ENCODE assay signal across 2 cellular contexts in genomic region chr4:2054217-2054616, GRCh38.
A peak's percentile ranks its signal among the peaks of the same experiment; 100 is the strongest.
TF ChIP-seq lines count a peak whose summit lies in the region.

No MANE protein-coding gene starts in this region.

TF ChIP-seq in K562, 482 proteins besides CTCF, POLR2A, EP300 and RAD21:
- TF ChIP-seq CHD2 (IDR thresholded peaks at IDR 0.05; ENCODE audit: low read depth, low read length) (peak; percentile 83), IRF1 (CRISPR knock-in tag; IDR thresholded peaks at IDR 0.05; ENCODE audit: borderline replicate concordance) (no peak)

TF ChIP-seq in SK-N-SH treated with all-trans-retinoic acid at 6 μM for 48 hours, 23 proteins besides CTCF, POLR2A, EP300 and RAD21:
- no peak for TF ChIP-seq POU6F1 (CRISPR knock-in tag; IDR thresholded peaks at IDR 0.05; ENCODE audit: borderline replicate concordance, low read depth)
- no peak for TF ChIP-seq ZFP30 (CRISPR knock-in tag; IDR thresholded peaks at IDR 0.05)
- TF ChIP-seq SNAI2 (CRISPR knock-in tag; IDR thresholded peaks at IDR 0.05) = no peak
- TF ChIP-seq ESRRG (CRISPR knock-in tag; IDR thresholded peaks at IDR 0.05) = no peak
- TF ChIP-seq ZNF70 (CRISPR knock-in tag; IDR thresholded peaks at IDR 0.05) = no peak
- no peak for TF ChIP-seq BACH2 (CRISPR knock-in tag; IDR thresholded peaks at IDR 0.05; ENCODE audit: borderline replicate concordance)
- TF ChIP-seq CREB5 (CRISPR knock-in tag; IDR thresholded peaks at IDR 0.05; ENCODE audit: low read depth) = no peak
- no peak for TF ChIP-seq OSR1 (CRISPR knock-in tag; IDR thresholded peaks at IDR 0.05)
- TF ChIP-seq TCF4 (CRISPR knock-in tag; IDR thresholded peaks at IDR 0.05; ENCODE audit: borderline replicate concordance) = no peak
- TF ChIP-seq CSRNP3 (CRISPR knock-in tag; IDR thresholded peaks at IDR 0.05) = no peak
- no peak for TF ChIP-seq ZFP3 (CRISPR knock-in tag; IDR thresholded peaks at IDR 0.05)
- TF ChIP-seq ZNF565 (CRISPR knock-in tag; conservative IDR thresholded peaks at IDR 0.05; ENCODE audit: low read depth) = no peak
- TF ChIP-seq ZC3H10 (CRISPR knock-in tag; IDR thresholded peaks at IDR 0.05) = no peak
TF ChIP-seq in SK-N-SH treated with all-trans-retinoic acid at 6 μM for 48 hours: peak in this region for 0.
